Comparison of ENCODE assay signal across 11 cellular contexts in genomic region chr22:37244922-37245722, GRCh38. TPM values are rescaled to one million over a fixed set of nuclear protein-coding genes. Genes with fewer than 3 reads are reported as not detected.
DNase-seq lines count a peak whose midpoint lies in the region; ATAC-seq and TF ChIP-seq lines count a peak whose summit lies in the region.
"Had no signal": no experiment of that assay in that cellular context is flagged by ENCODE, and none has a peak within 500 bp of the region (broad histone marks: within the 10 kb centered on the region; RNA-seq: fewer than 3 reads in every experiment).

No MANE protein-coding gene starts in this region.

- no peaks in the 10 kb centered on the region for H3K9me3 Mint-ChIP-seq in activated naive CD4-positive, alpha-beta T cell treated with anti-CD3 and anti-CD28 coated beads for 36 hours
- H3K9me3 Mint-ChIP-seq in activated naive CD8-positive, alpha-beta T cell treated with anti-CD3 and anti-CD28 coated beads for 36 hours: no peaks in the 10 kb centered on the region

- CTCF ChIA-PET in activated naive CD4-positive, alpha-beta T cell treated with anti-CD3 and anti-CD28 coated beads for 36 hours (lab: Charles Lee): interaction anchor here (0.7 to 17.7 kb wide), 8 partner anchors 10 to 201 kb away, joined by 3 to 220 read pairs (median 4); no protein-coding TSS in a partner anchor

- H3K4me3 ChIP-seq in Loucy (ENCODE audit: low read length, poor library complexity, severe bottlenecking) (peak overlapping the region; percentile 94), upper lobe of left lung (no peak overlapping the region), mesendoderm (ENCODE audit: low read length) (no peak overlapping the region)

- H2BK120ac ChIP-seq in mesendoderm (ENCODE audit: low read depth, low read length): no peak overlapping the region

- H3K4me1 ChIP-seq in Loucy (ENCODE audit: insufficient read depth, low read length, poor library complexity, severe bottlenecking): peaks cover 43% of the 10 kb centered on the region
- H3K4me1 ChIP-seq in upper lobe of left lung: peaks cover 9 to 34% (median 20%) of the 10 kb centered on the region in 4 donors
- H3K4me1 ChIP-seq in mesendoderm (ENCODE audit: control insufficient read depth, low read depth, low read length): peaks cover 3% of the 10 kb centered on the region

- H3K27ac ChIP-seq in upper lobe of left lung (peak overlapping the region; percentile 81 to 91 (median 83)), mesendoderm (ENCODE audit: low read depth, low read length) (no peak overlapping the region)
- H3K27ac ChIP-seq: C4-2B had no signal

- intact Hi-C loops in activated naive CD4-positive, alpha-beta T cell treated with anti-CD3 and anti-CD28 coated beads for 36 hours (cut with micrococcal nuclease): loop anchor here (1.0 to 5.0 kb wide), 3 partner anchors 10 to 168 kb away; no protein-coding TSS in a partner anchor

- H3F3A ChIP-seq in Loucy (ENCODE audit: low read depth): peaks cover 12% of the 10 kb centered on the region; the same call in 1 of the 2 replicates

- no peaks in the 10 kb centered on the region for H3K9me2 ChIP-seq in Loucy (replicated peaks; ENCODE audit: low read depth, low read length)

- ATAC-seq in upper lobe of left lung (ENCODE audit: low FRiP score in 2 of 2): no peak
- ATAC-seq in HG03520 (IDR thresholded peaks at IDR 0.05; ENCODE audit: unreplicated experiment): no peak

- H3K27me3 Mint-ChIP-seq in activated naive CD4-positive, alpha-beta T cell treated with anti-CD3 and anti-CD28 coated beads for 36 hours (ENCODE audit: low read depth): no peaks in the 10 kb centered on the region
- no peaks in the 10 kb centered on the region for H3K27me3 Mint-ChIP-seq in activated naive CD8-positive, alpha-beta T cell treated with anti-CD3 and anti-CD28 coated beads for 36 hours

- no peak overlapping the region for H3K56ac ChIP-seq in mesendoderm (ENCODE audit: low read length)

- no peak for TF ChIP-seq EP300 in upper lobe of left lung (IDR thresholded peaks at IDR 0.05)

- H3K27me3 ChIP-seq in Loucy (ENCODE audit: insufficient read depth, low read length, poor library complexity, severe bottlenecking) (peaks cover 7% of the 10 kb centered on the region), upper lobe of left lung (no peaks in the 10 kb centered on the region), mesendoderm (ENCODE audit: insufficient read depth, low read length, poor library complexity) (no peaks in the 10 kb centered on the region)

- no peak overlapping the region for H3K4ac ChIP-seq in mesendoderm (ENCODE audit: low read depth, low read length)

- H2BK15ac ChIP-seq in mesendoderm (replicated peaks; ENCODE audit: low read depth): no peak overlapping the region

- H3K9ac ChIP-seq in Loucy (ENCODE audit: low read depth, low read length, poor library complexity, severe bottlenecking) (peak overlapping the region; percentile 99), mesendoderm (ENCODE audit: low read length) (no peak overlapping the region)

- no peak overlapping the region for H3K23ac ChIP-seq in mesendoderm (ENCODE audit: low read length)

- H3K18ac ChIP-seq in mesendoderm (ENCODE audit: low read length): no peak overlapping the region

- H3K9me3 ChIP-seq in Loucy (ENCODE audit: insufficient read depth, low read depth, low read length): no peaks in the 10 kb centered on the region
- no peaks in the 10 kb centered on the region for H3K9me3 ChIP-seq in upper lobe of left lung

- H3K27ac Mint-ChIP-seq in activated naive CD4-positive, alpha-beta T cell treated with anti-CD3 and anti-CD28 coated beads for 36 hours: peak overlapping the region; percentile 99
- peak overlapping the region; percentile 95 for H3K27ac Mint-ChIP-seq in activated naive CD8-positive, alpha-beta T cell treated with anti-CD3 and anti-CD28 coated beads for 36 hours

- H2AFZ ChIP-seq in Loucy (ENCODE audit: low read length): no peak overlapping the region

- peaks cover 39% of the 10 kb centered on the region for H3K79me2 ChIP-seq in Loucy (ENCODE audit: insufficient read depth, low read length)
- H3K79me2 ChIP-seq in mesendoderm (ENCODE audit: control insufficient read depth, insufficient read depth, low read length): no peaks in the 10 kb centered on the region

- TF ChIP-seq CTCF in Loucy (conservative IDR thresholded peaks at IDR 0.05; ENCODE audit: low read length): no peak
- TF ChIP-seq CTCF in upper lobe of left lung (IDR thresholded peaks at IDR 0.05): no peak

- no peak overlapping the region for H2AK5ac ChIP-seq in mesendoderm (ENCODE audit: low read length)

- peak overlapping the region; percentile 99 for H3K4me3 Mint-ChIP-seq in activated naive CD4-positive, alpha-beta T cell treated with anti-CD3 and anti-CD28 coated beads for 36 hours
- peak overlapping the region; percentile 96 for H3K4me3 Mint-ChIP-seq in activated naive CD8-positive, alpha-beta T cell treated with anti-CD3 and anti-CD28 coated beads for 36 hours

- peaks cover 27% of the 10 kb centered on the region for H4K20me1 ChIP-seq in Loucy (ENCODE audit: insufficient read depth, low read length, poor library complexity, severe bottlenecking)

- H2BK5ac ChIP-seq in mesendoderm (ENCODE audit: low read length): no peak overlapping the region

- WGBS in upper lobe of left lung, 2 donors: 52 to 61% methylated on average over 16 to 21 of the region's 22 CpGs
- WGBS in mesendoderm (ENCODE audit: extremely low coverage, insufficient coverage, low lambda C conversion rate): no CpG with 5 or more reads among the region's 22 CpGs

- H4K5ac ChIP-seq in mesendoderm (ENCODE audit: low read length): no peak overlapping the region

- peak; percentile 20 for DNase-seq in activated naive CD4-positive, alpha-beta T cell treated with anti-CD3 and anti-CD28 coated beads for 36 hours
- DNase-seq in activated naive CD4-positive, alpha-beta T cell treated with anti-CD3 and anti-CD28 coated beads, Interleukin-2, amount 50 U/mL, for 16 hours: no peak
- DNase-seq in activated naive CD8-positive, alpha-beta T cell treated with anti-CD3 and anti-CD28 coated beads for 36 hours: peak; percentile 11
- DNase-seq in upper lobe of left lung (peak in 1 of 2 donors; percentile 22), NCI-H1930 (lab: John Stamatoyannopoulos, UW) (no peak), mesendoderm (no peak)
- DNase-seq: NCI-H2107, occipital lobe had no signal

- H4K8ac ChIP-seq in mesendoderm (ENCODE audit: low read depth, low read length): no peak overlapping the region

- peak overlapping the region; percentile 98 for H3K4me2 ChIP-seq in Loucy (ENCODE audit: low read depth, low read length, poor library complexity, severe bottlenecking)
- no peak overlapping the region for H3K4me2 ChIP-seq in mesendoderm (ENCODE audit: low read length)

- peaks cover 30% of the 10 kb centered on the region for H3K4me1 Mint-ChIP-seq in activated naive CD4-positive, alpha-beta T cell treated with anti-CD3 and anti-CD28 coated beads for 36 hours (ENCODE audit: low read depth)
- H3K4me1 Mint-ChIP-seq in activated naive CD8-positive, alpha-beta T cell treated with anti-CD3 and anti-CD28 coated beads for 36 hours: peaks cover 33% of the 10 kb centered on the region

- no peaks in the 10 kb centered on the region for H3K79me1 ChIP-seq in mesendoderm (ENCODE audit: low read length)

- TF ChIP-seq POLR2A in upper lobe of left lung (IDR thresholded peaks at IDR 0.05): no peak

- H3K36me3 ChIP-seq in Loucy (ENCODE audit: insufficient read depth, low read length) (peaks cover 16% of the 10 kb centered on the region; the same call in 1 of the 2 replicates), upper lobe of left lung (no peaks in the 10 kb centered on the region), mesendoderm (ENCODE audit: control insufficient read depth, insufficient read depth, low read length) (no peaks in the 10 kb centered on the region)

- peaks cover 38% of the 10 kb centered on the region for H3K36me3 Mint-ChIP-seq in activated naive CD4-positive, alpha-beta T cell treated with anti-CD3 and anti-CD28 coated beads for 36 hours (ENCODE audit: low read depth)
- peaks cover 34% of the 10 kb centered on the region for H3K36me3 Mint-ChIP-seq in activated naive CD8-positive, alpha-beta T cell treated with anti-CD3 and anti-CD28 coated beads for 36 hours

RNA-seq across cellular contexts. Expression of gene RAC2, which starts 1.1 kb away (rescaled TPM):
- 100 to 1,000 TPM; 728 to 759 TPM for total RNA-seq in activated naive CD4-positive, alpha-beta T cell treated with anti-CD3 and anti-CD28 coated beads for 36 hours
- total RNA-seq in activated naive CD8-positive, alpha-beta T cell treated with anti-CD3 and anti-CD28 coated beads for 36 hours: 100 to 1,000 TPM; 518 to 528 TPM
- total RNA-seq in upper lobe of left lung: 100 to 1,000 TPM in 1 of 6 donors, 10 to 100 TPM in 5; 22.1 to 126 (median 65.2) TPM
- 4.6 TPM for polyA plus RNA-seq in mesendoderm (2013, experiment 1 of 2)
- polyA plus RNA-seq in mesendoderm (2013, experiment 2 of 2): 4.7 TPM
- total RNA-seq: occipital lobe had no signal

RNA-seq across cellular contexts. Expression of gene SSTR3, which starts 32.8 kb away (rescaled TPM):
- 10 to 100 TPM; 28.1 to 28.6 TPM for total RNA-seq in activated naive CD4-positive, alpha-beta T cell treated with anti-CD3 and anti-CD28 coated beads for 36 hours
- 1 to 10 TPM; 7.1 to 7.4 TPM for total RNA-seq in activated naive CD8-positive, alpha-beta T cell treated with anti-CD3 and anti-CD28 coated beads for 36 hours
- under 1 TPM in 2 of 6 donors, not detected in 4; 0.06 to 0.13 TPM for total RNA-seq in upper lobe of left lung
- polyA plus RNA-seq in mesendoderm (2013, experiment 1 of 2): 0.03 TPM
- 0.01 TPM for polyA plus RNA-seq in mesendoderm (2013, experiment 2 of 2)
- total RNA-seq: occipital lobe had no signal

RNA-seq across cellular contexts. Expression of gene CYTH4, which starts 37.2 kb away (rescaled TPM):
- total RNA-seq in activated naive CD4-positive, alpha-beta T cell treated with anti-CD3 and anti-CD28 coated beads for 36 hours: 10 to 100 TPM; 30.5 to 34.0 TPM
- 10 to 100 TPM; 16.6 to 17.3 TPM for total RNA-seq in activated naive CD8-positive, alpha-beta T cell treated with anti-CD3 and anti-CD28 coated beads for 36 hours
- total RNA-seq in upper lobe of left lung: 10 to 100 TPM; 16.7 to 71.2 (median 44.7) TPM
- not detected for polyA plus RNA-seq in mesendoderm (2013, experiment 1 of 2)
- not detected for polyA plus RNA-seq in mesendoderm (2013, experiment 2 of 2)

RNA-seq across cellular contexts. Expression of gene C1QTNF6, which starts 57.1 kb away (rescaled TPM):
- 10 to 100 TPM; 13.4 to 13.6 TPM for total RNA-seq in activated naive CD4-positive, alpha-beta T cell treated with anti-CD3 and anti-CD28 coated beads for 36 hours
- 1 to 10 TPM; 2.7 to 3.2 TPM for total RNA-seq in activated naive CD8-positive, alpha-beta T cell treated with anti-CD3 and anti-CD28 coated beads for 36 hours
- 1 to 10 TPM; 2.1 to 8.4 (median 4.7) TPM for total RNA-seq in upper lobe of left lung
- polyA plus RNA-seq in mesendoderm (2013, experiment 1 of 2): 1.8 TPM
- 2.5 TPM for polyA plus RNA-seq in mesendoderm (2013, experiment 2 of 2)

Comparison
In these comparisons a context has a peak if more than half of its experiments do, and no peak if none do; other contexts are left out.
1. DNase-seq: peak in activated naive CD4-positive, alpha-beta T cell treated with anti-CD3 and anti-CD28 coated beads for 36 hours (single experiment) and activated naive CD8-positive, alpha-beta T cell treated with anti-CD3 and anti-CD28 coated beads for 36 hours (single experiment); none in activated naive CD4-positive, alpha-beta T cell treated with anti-CD3 and anti-CD28 coated beads, Interleukin-2, amount 50 U/mL, for 16 hours (single experiment), NCI-H1930 (0 of 2) and mesendoderm (single experiment).
2. RNA of gene RAC2, which starts 1.1 kb away (total RNA-seq): 728 to 759 TPM in activated naive CD4-positive, alpha-beta T cell treated with anti-CD3 and anti-CD28 coated beads for 36 hours and 518 to 528 TPM in activated naive CD8-positive, alpha-beta T cell treated with anti-CD3 and anti-CD28 coated beads for 36 hours; 22.1 to 126 TPM in upper lobe of left lung; every median in the first group is over 4 times any median in the second.
3. RNA of gene SSTR3, which starts 32.8 kb away (total RNA-seq): 28.1 to 28.6 TPM in activated naive CD4-positive, alpha-beta T cell treated with anti-CD3 and anti-CD28 coated beads for 36 hours and 7.1 to 7.4 TPM in activated naive CD8-positive, alpha-beta T cell treated with anti-CD3 and anti-CD28 coated beads for 36 hours; 0.06 to 0.13 TPM in upper lobe of left lung; every median in the first group is over 4 times any median in the second.